In the genomic region with DNA sequence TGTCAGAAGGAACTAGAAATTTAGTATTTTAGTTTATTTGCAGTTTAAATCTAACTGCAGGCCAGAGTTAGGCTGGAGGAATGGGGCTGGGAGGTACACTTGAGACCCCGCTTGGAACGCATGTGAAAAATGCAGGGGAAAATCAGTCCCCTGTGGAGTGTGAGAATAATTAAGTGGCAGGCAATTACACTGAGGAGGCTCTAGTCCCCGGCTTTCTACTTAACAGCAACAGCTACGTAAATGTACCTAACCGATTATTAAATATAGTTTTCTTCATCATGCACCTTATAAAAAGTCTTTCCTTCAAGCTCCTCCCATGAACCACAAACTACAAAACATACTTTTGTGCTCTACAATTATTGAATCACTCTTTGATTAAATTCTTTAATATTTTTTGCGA, we compare ENCODE assay signal across 8 cellular contexts. TPM values are rescaled to one million over a fixed set of nuclear protein-coding genes. Genes with fewer than 3 reads are reported as not detected.
DNase-seq lines count a peak whose midpoint lies in the region; ATAC-seq and TF ChIP-seq lines count a peak whose summit lies in the region.

No MANE protein-coding gene starts in this region.

- no peaks in the 10 kb centered on the region for H3K4me1 ChIP-seq in fibroblast of lung (ENCODE audit: control insufficient read depth, extremely low read depth, insufficient read depth, low read length)
- H3K4me1 ChIP-seq in neutrophil (ENCODE audit: control insufficient read depth in 1 of 2, insufficient read depth in 1 of 2, low read depth in 1 of 2, low read length in 1 of 2): peaks cover 10 to 12% of the 10 kb centered on the region in 2 experiments

- intact Hi-C loops in Right ventricle myocardium superior (cut with DNase I): loop anchor here (2.0 kb wide), 1 partner anchor 68 kb away; the partner anchor contains the start of gene ZNF493
- intact Hi-C loops in Right ventricle myocardium inferior (cut with DNase I): loop anchor here (2.0 to 5.0 kb wide), 3 partner anchors 30 to 306 kb away; partner anchors contain the start of genes ZNF430, ZNF493 and ZNF738

- peak overlapping the region; percentile 98 for H3K27ac ChIP-seq in fibroblast of lung (ENCODE audit: insufficient read depth, low read length)
- peak overlapping the region; percentile 96 for H3K27ac ChIP-seq in neutrophil

- H3K4me3 ChIP-seq in fibroblast of lung (replicated peaks in 1 of 4; ENCODE audit: control extremely low read depth in 1 of 4, insufficient read depth in 1 of 4, low read depth in 3 of 4, low read length in 4 of 4) (peak overlapping the region; percentile 80 to 88 (median 88)), neutrophil (ENCODE audit: low read depth in 1 of 2, low read length in 1 of 2) (peak overlapping the region; percentile 70 to 87)

- H2AFZ ChIP-seq in fibroblast of lung (ENCODE audit: low read length): peak overlapping the region; percentile 97

- H3K4me2 ChIP-seq in fibroblast of lung (ENCODE audit: extremely low read depth, insufficient read depth, low read length): peak overlapping the region; percentile 93

- H4K20me1 ChIP-seq in fibroblast of lung (ENCODE audit: control insufficient read depth, extremely low read depth, insufficient read depth, low read length): no peaks in the 10 kb centered on the region

- H3K36me3 ChIP-seq in fibroblast of lung (ENCODE audit: control insufficient read depth, insufficient read depth, low read length) (no peaks in the 10 kb centered on the region), neutrophil (peaks cover 5% of the 10 kb centered on the region)

- H3K9ac ChIP-seq in fibroblast of lung (ENCODE audit: insufficient read depth, low read length): peak overlapping the region; percentile 91

- H3K9me3 ChIP-seq in fibroblast of lung (ENCODE audit: control insufficient read depth, insufficient read depth, low read depth, low read length) (no peaks in the 10 kb centered on the region), neutrophil (peaks cover 3% of the 10 kb centered on the region)

- TF ChIP-seq CTCF in fibroblast of lung (conservative IDR thresholded peaks at IDR 0.05 in 1 of 2, IDR thresholded peaks at IDR 0.05 in 1 of 2; ENCODE audit: low read depth in 1 of 2, low read length in 2 of 2) (no peak), neutrophil (IDR thresholded peaks at IDR 0.05) (no peak)

- H3K79me2 ChIP-seq in fibroblast of lung (ENCODE audit: control insufficient read depth, insufficient read depth, low read length): peaks cover 20% of the 10 kb centered on the region

- DNase-seq in Right ventricle myocardium superior (no peak), Right ventricle myocardium inferior (ENCODE audit: missing footprints) (no peak), fibroblast of lung (ENCODE audit: low read depth in 2 of 2) (peak in 1 of 2 donors; percentile 6), SW 1271 (lab: John Stamatoyannopoulos, UW) (no peak)
- DNase-seq in activated CD4-positive, CD25-positive, alpha-beta regulatory T cell (lab: John Stamatoyannopoulos, UW): no peak

- no peaks in the 10 kb centered on the region for H3K27me3 ChIP-seq in fibroblast of lung (ENCODE audit: control insufficient read depth, insufficient read depth, low read length)
- no peaks in the 10 kb centered on the region for H3K27me3 ChIP-seq in neutrophil

- ATAC-seq in Right ventricle myocardium superior (ENCODE audit: poor library complexity): peak; percentile 36
- no peak for ATAC-seq in Right ventricle myocardium inferior
- peak; percentile 23 for ATAC-seq in SK-N-SH treated with all-trans-retinoic acid at 6 μM for 48 hours
- ATAC-seq in HG03520 (IDR thresholded peaks at IDR 0.05; ENCODE audit: unreplicated experiment): no peak

TF ChIP-seq in SK-N-SH treated with all-trans-retinoic acid at 6 μM for 48 hours, 23 proteins besides CTCF, POLR2A, EP300 and RAD21:
- TF ChIP-seq TSHZ2 (CRISPR knock-in tag; IDR thresholded peaks at IDR 0.05): no peak
- TF ChIP-seq PPARA (CRISPR knock-in tag; IDR thresholded peaks at IDR 0.05; ENCODE audit: borderline replicate concordance): no peak
- no peak for TF ChIP-seq TOX (CRISPR knock-in tag; IDR thresholded peaks at IDR 0.05; ENCODE audit: borderline replicate concordance)
- no peak for TF ChIP-seq ESRRG (CRISPR knock-in tag; IDR thresholded peaks at IDR 0.05)
- TF ChIP-seq CREB5 (CRISPR knock-in tag; IDR thresholded peaks at IDR 0.05; ENCODE audit: low read depth): no peak
TF ChIP-seq in SK-N-SH treated with all-trans-retinoic acid at 6 μM for 48 hours: peak in this region for 0.

RNA-seq across cellular contexts. Expression of gene ZNF708, which starts 0.8 kb away (rescaled TPM):
- 3.5 TPM for total RNA-seq in Right ventricle myocardium superior
- total RNA-seq in Right ventricle myocardium inferior: 4.3 TPM
- 3.1 and 4.6 TPM in 2 replicates for total RNA-seq in fibroblast of lung
- 2.5 and 2.8 TPM in 2 replicates for polyA plus RNA-seq in fibroblast of lung
- polyA plus RNA-seq in fibroblast of lung (2012): 1.8 and 2.3 TPM in 2 replicates
- polyA minus RNA-seq in fibroblast of lung (ENCODE audit: low replicate concordance): 2.3 and 2.6 TPM in 2 replicates

RNA-seq across cellular contexts. Expression of gene ZNF738, which starts 30.4 kb away (rescaled TPM):
- total RNA-seq in Right ventricle myocardium superior (1.8 TPM), Right ventricle myocardium inferior (1.8 TPM), fibroblast of lung (2.1 and 3.8 TPM in 2 replicates)
- 4.9 and 6.3 TPM in 2 replicates for polyA plus RNA-seq in fibroblast of lung
- polyA plus RNA-seq in fibroblast of lung (2012): 3.2 and 3.9 TPM in 2 replicates
- 0.85 and 2.0 TPM in 2 replicates for polyA minus RNA-seq in fibroblast of lung (ENCODE audit: low replicate concordance)

Comparison
In these comparisons a context has a peak if more than half of its experiments do, and no peak if none do; other contexts are left out.
1. ATAC-seq: peak in Right ventricle myocardium superior (single experiment) and SK-N-SH treated with all-trans-retinoic acid at 6 μM for 48 hours (single experiment); none in Right ventricle myocardium inferior (single experiment) and HG03520 (single experiment).